ENCODE assay signal across 28 cellular contexts in the genomic region with DNA sequence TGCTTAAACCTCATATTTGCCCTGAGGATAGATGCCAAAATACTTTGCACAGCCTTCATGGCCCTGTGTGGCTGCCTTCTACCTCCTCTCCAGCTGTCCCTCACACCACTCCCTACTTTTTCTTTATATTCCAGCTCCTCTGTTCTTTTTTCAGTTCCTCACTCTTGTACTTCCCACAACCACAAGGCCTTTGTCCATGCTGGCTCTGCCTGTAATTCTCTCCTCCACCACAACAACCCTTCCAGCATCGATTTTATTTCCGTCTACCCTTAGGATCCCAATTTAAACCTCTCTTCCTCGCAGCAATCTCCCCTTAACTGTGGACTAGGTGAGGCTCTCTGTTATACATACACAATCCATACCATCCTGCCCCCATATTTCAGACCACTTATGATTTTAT.
"Had no signal": no experiment of that assay in that cellular context is flagged by ENCODE, and none has a peak within 500 bp of the region (broad histone marks: within the 10 kb centered on the region; RNA-seq: fewer than 3 reads in every experiment).

No MANE protein-coding gene starts in this region.

- H3K4me1 ChIP-seq: colonic mucosa, gastroesophageal sphincter, prostate gland, sigmoid colon, uterus had no signal

- H3K27me3 ChIP-seq: colonic mucosa, dorsolateral prefrontal cortex, gastroesophageal sphincter, hepatocyte, ovary, sigmoid colon, uterus had no signal

- H3K27me3 Mint-ChIP-seq: activated CD4-positive, alpha-beta memory T cell treated with anti-CD3 and anti-CD28 coated beads, Interleukin-2, amount 10 ng/mL, durations not matched to agents 7 days and 5 days; activated CD4-positive, alpha-beta T cell treated with anti-CD3 and anti-CD28 coated beads, Interleukin-2, amount 10 ng/mL, durations not matched to agents 7 days and 5 days; activated naive CD4-positive, alpha-beta T cell treated with anti-CD3 and anti-CD28 coated beads, Interleukin-2, amount 50 U/mL, for 24 hours; activated naive CD8-positive, alpha-beta T cell treated with anti-CD3 and anti-CD28 coated beads, Interleukin-2, amount 50 U/mL, for 24 hours; stimulated activated naive CD8-positive, alpha-beta T cell treated with anti-CD3 and anti-CD28 coated beads, Interleukin-15, Interleukin-2, amounts not matched to agents 100 ng/mL and 50 ng/mL, for 24 hours; type B pancreatic cell had no signal

- H3K4me2 ChIP-seq: hepatocyte had no signal

- H3K79me2 ChIP-seq: hepatocyte had no signal

- H3K27ac Mint-ChIP-seq: activated CD4-positive, alpha-beta memory T cell treated with anti-CD3 and anti-CD28 coated beads, Interleukin-2, amount 10 ng/mL, durations not matched to agents 7 days and 5 days; activated CD4-positive, alpha-beta T cell treated with anti-CD3 and anti-CD28 coated beads, Interleukin-2, amount 10 ng/mL, durations not matched to agents 7 days and 5 days; activated naive CD4-positive, alpha-beta T cell treated with anti-CD3 and anti-CD28 coated beads, Interleukin-2, amount 50 U/mL, for 24 hours; activated naive CD8-positive, alpha-beta T cell treated with anti-CD3 and anti-CD28 coated beads, Interleukin-2, amount 50 U/mL, for 24 hours; activated T-helper 2 cell treated with anti-CD3 and anti-CD28 coated beads, Interferon-gamma antibody, Interleukin-2, Interleukin-4, amounts not matched to agents 10 μg/mL and 5 μg/mL and 100 μg/mL, durations not matched to agents 14 hours and 24 hours and 36 hours; nephron; stimulated activated effector memory CD8-positive, alpha-beta T cell treated with anti-CD3 and anti-CD28 coated beads, Interleukin-12 subunit alpha, Interleukin-12 subunit beta, amount 100 ng/mL, for 72 hours; stimulated activated naive CD8-positive, alpha-beta T cell treated with anti-CD3 and anti-CD28 coated beads, Interleukin-15, Interleukin-2, amounts not matched to agents 100 ng/mL and 50 ng/mL, for 24 hours; type B pancreatic cell had no signal

- H3K9me3 ChIP-seq: colonic mucosa, gastroesophageal sphincter, ovary, prostate gland, sigmoid colon, thoracic aorta, uterus had no signal

- DNase-seq: activated CD4-positive, alpha-beta memory T cell treated with anti-CD3 and anti-CD28 coated beads, Interleukin-2, amount 10 ng/mL, durations not matched to agents 7 days and 5 days; activated CD4-positive, alpha-beta T cell treated with anti-CD3 and anti-CD28 coated beads, Interleukin-2, amount 10 ng/mL, durations not matched to agents 7 days and 5 days; activated naive CD8-positive, alpha-beta T cell treated with anti-CD3 and anti-CD28 coated beads, Interleukin-2, amount 50 U/mL, for 24 hours; activated T-cell treated with anti-CD3 and anti-CD28 coated beads, Interleukin-2, amount 50 U/mL, for 4 hours; colonic mucosa; dorsolateral prefrontal cortex; effector memory CD4-positive, alpha-beta T cell; erythroblast; left colon; ovary; retina; sigmoid colon; small intestine; stimulated activated CD4-positive, alpha-beta T cell treated with anti-CD3 and anti-CD28 coated beads, Interleukin-4, amount 100 ng/mL, for 24 hours; T-helper 9 cell; uterus had no signal

- H3K4me1 Mint-ChIP-seq: activated CD4-positive, alpha-beta memory T cell treated with anti-CD3 and anti-CD28 coated beads, Interleukin-2, amount 10 ng/mL, durations not matched to agents 7 days and 5 days; activated CD4-positive, alpha-beta T cell treated with anti-CD3 and anti-CD28 coated beads, Interleukin-2, amount 10 ng/mL, durations not matched to agents 7 days and 5 days; activated naive CD4-positive, alpha-beta T cell treated with anti-CD3 and anti-CD28 coated beads, Interleukin-2, amount 50 U/mL, for 24 hours; activated naive CD8-positive, alpha-beta T cell treated with anti-CD3 and anti-CD28 coated beads, Interleukin-2, amount 50 U/mL, for 24 hours; nephron; stimulated activated effector memory CD8-positive, alpha-beta T cell treated with anti-CD3 and anti-CD28 coated beads, Interleukin-12 subunit alpha, Interleukin-12 subunit beta, amount 100 ng/mL, for 72 hours had no signal

- H3K9me3 Mint-ChIP-seq: activated CD4-positive, alpha-beta memory T cell treated with anti-CD3 and anti-CD28 coated beads, Interleukin-2, amount 10 ng/mL, durations not matched to agents 7 days and 5 days; activated T-helper 2 cell treated with anti-CD3 and anti-CD28 coated beads, Interferon-gamma antibody, Interleukin-2, Interleukin-4, amounts not matched to agents 10 μg/mL and 5 μg/mL and 100 μg/mL, durations not matched to agents 14 hours and 24 hours and 36 hours; stimulated activated effector memory CD8-positive, alpha-beta T cell treated with anti-CD3 and anti-CD28 coated beads, Interleukin-12 subunit alpha, Interleukin-12 subunit beta, amount 100 ng/mL, for 72 hours; stimulated activated naive CD8-positive, alpha-beta T cell treated with anti-CD3 and anti-CD28 coated beads, Interleukin-15, Interleukin-2, amounts not matched to agents 100 ng/mL and 50 ng/mL, for 24 hours had no signal

- H2AFZ ChIP-seq: hepatocyte had no signal

- H3K36me3 Mint-ChIP-seq: activated naive CD4-positive, alpha-beta T cell treated with anti-CD3 and anti-CD28 coated beads, Interleukin-2, amount 50 U/mL, for 24 hours; stimulated activated effector memory CD8-positive, alpha-beta T cell treated with anti-CD3 and anti-CD28 coated beads, Interleukin-12 subunit alpha, Interleukin-12 subunit beta, amount 100 ng/mL, for 72 hours; type B pancreatic cell had no signal

- ATAC-seq: activated CD4-positive, CD25-positive, alpha-beta regulatory T cell treated with anti-CD3 and anti-CD28 coated beads, Interleukin-2, amount 50 U/mL, for 24 hours; activated naive CD8-positive, alpha-beta T cell treated with anti-CD3 and anti-CD28 coated beads, Interleukin-2, amount 50 U/mL, for 24 hours; activated T-cell treated with anti-CD3 and anti-CD28 coated beads, Interleukin-2, amount 50 U/mL, for 4 hours; gastroesophageal sphincter; left colon; stimulated activated effector memory CD8-positive, alpha-beta T cell treated with anti-CD3 and anti-CD28 coated beads, Interleukin-12 subunit alpha, Interleukin-12 subunit beta, amount 100 ng/mL, for 72 hours had no signal

- H3K4me3 Mint-ChIP-seq: activated CD4-positive, alpha-beta memory T cell treated with anti-CD3 and anti-CD28 coated beads, Interleukin-2, amount 10 ng/mL, durations not matched to agents 7 days and 5 days; activated CD4-positive, alpha-beta T cell treated with anti-CD3 and anti-CD28 coated beads, Interleukin-2, amount 10 ng/mL, durations not matched to agents 7 days and 5 days; activated naive CD4-positive, alpha-beta T cell treated with anti-CD3 and anti-CD28 coated beads, Interleukin-2, amount 50 U/mL, for 24 hours; activated naive CD8-positive, alpha-beta T cell treated with anti-CD3 and anti-CD28 coated beads, Interleukin-2, amount 50 U/mL, for 24 hours; activated T-cell treated with anti-CD3 and anti-CD28 coated beads, Interleukin-2, amount 50 U/mL, for 4 hours; nephron; stimulated activated effector memory CD8-positive, alpha-beta T cell treated with anti-CD3 and anti-CD28 coated beads, Interleukin-12 subunit alpha, Interleukin-12 subunit beta, amount 100 ng/mL, for 72 hours; stimulated activated naive CD8-positive, alpha-beta T cell treated with anti-CD3 and anti-CD28 coated beads, Interleukin-15, Interleukin-2, amounts not matched to agents 100 ng/mL and 50 ng/mL, for 24 hours; type B pancreatic cell had no signal

- H3K27ac ChIP-seq: colonic mucosa, dorsolateral prefrontal cortex, gastroesophageal sphincter, hepatocyte, ovary, prostate gland, sigmoid colon, thoracic aorta, uterus, VCaP had no signal

- H3K4me3 ChIP-seq: colonic mucosa, dorsolateral prefrontal cortex, gastroesophageal sphincter, hepatocyte, ovary, prostate gland, sigmoid colon, thoracic aorta, uterus had no signal

- H3K36me3 ChIP-seq: colonic mucosa, gastroesophageal sphincter, ovary, prostate gland, sigmoid colon, thoracic aorta, uterus had no signal
